Comparison of ENCODE assay signal across 14 cellular contexts in genomic region chr10:81219758-81220157, GRCh38.
DNase-seq lines count a peak whose midpoint lies in the region; ATAC-seq lines count a peak whose summit lies in the region.
"Had no signal": no experiment of that assay in that cellular context is flagged by ENCODE, and none has a peak within 500 bp of the region (broad histone marks: within the 10 kb centered on the region; RNA-seq: fewer than 3 reads in every experiment).

No MANE protein-coding gene starts in this region.

- peak; percentile 75 for ATAC-seq in GM18868 (IDR thresholded peaks at IDR 0.05; ENCODE audit: unreplicated experiment)
- ATAC-seq in HG03342 (IDR thresholded peaks at IDR 0.05; ENCODE audit: unreplicated experiment): peak; percentile 53

- peak; percentile 17 for DNase-seq in MV-4-11 (lab: John Stamatoyannopoulos, UW)
- no peak for DNase-seq in activated naive CD4-positive, alpha-beta T cell (lab: John Stamatoyannopoulos, UW)
- no peak for DNase-seq in SKM-1 treated with dmso at 0.1 percent for 144 hours (lab: John Stamatoyannopoulos, UW; ENCODE audit: unreplicated experiment)
- no peak for DNase-seq in T1000 (lab: John Stamatoyannopoulos, UW)
- DNase-seq in NCI-H446 (lab: John Stamatoyannopoulos, UW): no peak
- DNase-seq: 8988T; CD4-positive, alpha-beta memory T cell; DMS153; DMS79; GDM1; GOT3; H7 had no signal
